In genomic region chr6:119347466-119348307, GRCh38 we compare ENCODE assay signal across 1 cellular context.
TF ChIP-seq lines count a peak whose summit lies in the region.

No MANE protein-coding gene starts in this region.

TF ChIP-seq in HEK293, 187 proteins besides CTCF, POLR2A, EP300 and RAD21 (continued from another document):
- TF ChIP-seq ZBTB44 (tag by site-specific recombination; IDR thresholded peaks at IDR 0.05) (no peak), ZNF529 (tag by site-specific recombination; IDR thresholded peaks at IDR 0.05; ENCODE audit: insufficient replicate concordance) (no peak), PRDM1 (tag by site-specific recombination; IDR thresholded peaks at IDR 0.05) (no peak), ZNF148 (tag by site-specific recombination; IDR thresholded peaks at IDR 0.05; ENCODE audit: borderline replicate concordance) (no peak), ZNF37A (tag by site-specific recombination; IDR thresholded peaks at IDR 0.05) (no peak)
